In the genomic region with DNA sequence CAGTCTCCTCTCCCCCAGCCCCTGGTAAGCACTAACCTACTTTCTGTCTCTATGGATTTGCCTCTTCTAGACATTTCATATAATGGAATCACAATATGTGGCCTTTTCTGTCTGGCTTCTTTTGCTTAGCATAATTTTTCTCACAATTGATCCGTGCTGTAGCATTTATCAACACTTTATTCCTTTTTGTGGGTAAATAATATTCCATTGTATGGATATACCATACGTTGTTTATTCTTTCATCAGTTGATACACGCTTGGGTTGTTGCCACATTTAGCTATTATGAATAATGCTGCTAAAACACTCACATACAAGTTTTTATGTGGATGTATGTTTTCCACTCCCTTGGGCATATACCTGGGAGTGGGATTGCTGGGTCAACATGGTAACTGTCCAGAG, we compare ENCODE assay signal across 4 cellular contexts. TPM values are rescaled to one million over a fixed set of nuclear protein-coding genes. Genes with fewer than 3 reads are reported as not detected.
"Had no signal": no experiment of that assay in that cellular context is flagged by ENCODE, and none has a peak within 500 bp of the region (broad histone marks: within the 10 kb centered on the region; RNA-seq: fewer than 3 reads in every experiment).

No MANE protein-coding gene starts in this region.

- H3K4me3 ChIP-seq: GM12878 had no signal

- ATAC-seq: GM12878 had no signal

- DNase-seq: GDM1, GF-D8 had no signal

RNA-seq across cellular contexts. Expression of a gene that starts 47.0 kb away (rescaled TPM):
- total RNA-seq: G401, GM12878 had no signal
